In genomic region chr12:28421374-28421773, GRCh38 we compare ENCODE assay signal across 27 cellular contexts.
"Had no signal": no experiment of that assay in that cellular context is flagged by ENCODE, and none has a peak within 500 bp of the region (broad histone marks: within the 10 kb centered on the region; RNA-seq: fewer than 3 reads in every experiment).

No MANE protein-coding gene starts in this region.

- H3K4me1 ChIP-seq: colonic mucosa, esophagus squamous epithelium had no signal

- H3K79me2 ChIP-seq: hepatocyte had no signal

- H3K9me3 ChIP-seq: colonic mucosa, esophagus muscularis mucosa, esophagus squamous epithelium, gastrocnemius medialis, gastroesophageal sphincter had no signal

- H3K4me3 Mint-ChIP-seq: dendritic cell treated with granulocyte-macrophage colony-stimulating factor and Interleukin-4, amounts not matched to agents 40 ng/mL and 50 ng/mL, for 4 days; effector memory CD8-positive, alpha-beta T cell; endodermal cell had no signal

- H3K27me3 Mint-ChIP-seq: dendritic cell treated with granulocyte-macrophage colony-stimulating factor and Interleukin-4, amounts not matched to agents 40 ng/mL and 50 ng/mL, for 4 days; effector memory CD8-positive, alpha-beta T cell had no signal

- ATAC-seq: effector memory CD8-positive, alpha-beta T cell; esophagus mucosa; foreskin keratinocyte; gastrocnemius medialis; gastroesophageal sphincter; heart left ventricle; heart right ventricle had no signal

- H3K27me3 ChIP-seq: colonic mucosa, dorsolateral prefrontal cortex, esophagus muscularis mucosa, esophagus squamous epithelium, foreskin keratinocyte, gastrocnemius medialis, gastroesophageal sphincter, heart left ventricle, heart right ventricle, hepatocyte had no signal

- H3K4me2 ChIP-seq: hepatocyte had no signal

- DNase-seq: colonic mucosa; cortex of kidney; dermis blood vessel endothelial cell; dorsolateral prefrontal cortex; effector CD4-positive, alpha-beta T cell; effector CD8-positive, alpha-beta T cell; effector memory CD4-positive, alpha-beta T cell; effector memory CD8-positive, alpha-beta T cell; endodermal cell; erythroblast; esophagus squamous epithelium; foreskin fibroblast; foreskin keratinocyte; gastrocnemius medialis; glutamatergic neuron; head of caudate nucleus; heart left ventricle; heart right ventricle; hippocampal formation had no signal

- H2AFZ ChIP-seq: hepatocyte had no signal

- FAIRE-seq: endothelial cell of umbilical vein had no signal

- H3K36me3 ChIP-seq: colonic mucosa, esophagus muscularis mucosa, esophagus squamous epithelium, gastrocnemius medialis, gastroesophageal sphincter, heart right ventricle had no signal

- H3K4me3 ChIP-seq: colonic mucosa, coronary artery, dorsolateral prefrontal cortex, esophagus muscularis mucosa, esophagus squamous epithelium, gastrocnemius medialis, gastroesophageal sphincter, heart left ventricle, heart right ventricle, hepatocyte had no signal

- H3K27ac ChIP-seq: colonic mucosa, coronary artery, dorsolateral prefrontal cortex, epithelial cell of prostate, esophagus muscularis mucosa, esophagus squamous epithelium, foreskin keratinocyte, gastrocnemius medialis, gastroesophageal sphincter, heart left ventricle, heart right ventricle, hepatocyte had no signal

- H3K27ac Mint-ChIP-seq: dendritic cell treated with granulocyte-macrophage colony-stimulating factor and Interleukin-4, amounts not matched to agents 40 ng/mL and 50 ng/mL, for 4 days; effector memory CD8-positive, alpha-beta T cell; endodermal cell had no signal
